8 cellular contexts compared by ENCODE assay signal in genomic region chr14:42222924-42223471, GRCh38.
A peak's percentile ranks its signal among the peaks of the same experiment; 100 is the strongest.
DNase-seq lines count a peak whose midpoint lies in the region; ATAC-seq, FAIRE-seq and TF ChIP-seq lines count a peak whose summit lies in the region.

No MANE protein-coding gene starts in this region.

- DNase-seq in DMS79 treated with DMSO at 0.1 percent for 48 hours (lab: John Stamatoyannopoulos, UW) (peak; percentile 99), RCC 7860 (ENCODE audit: low spot score) (peak; percentile 53), kidney epithelial cell (ENCODE audit: low read depth) (peak; percentile 42), activated gamma-delta T cell treated with Interleukin-2 at 50 U/mL for 16 hours (no peak), DMS114 treated with DMSO at 0.1 percent for 48 hours (lab: John Stamatoyannopoulos, UW; ENCODE audit: unreplicated experiment) (no peak), SKM-1 (lab: John Stamatoyannopoulos, UW; ENCODE audit: unreplicated experiment) (no peak)

- TF ChIP-seq CTCF in kidney epithelial cell (IDR thresholded peaks at IDR 0.05; ENCODE audit: insufficient read depth, low read length, poor library complexity, severe bottlenecking), result no peak

- FAIRE-seq in RCC 7860 (lab: Jason Lieb, UNC), result peak; percentile 61

- no peaks in the 10 kb centered on the region for H3K36me3 ChIP-seq in kidney epithelial cell (ENCODE audit: control insufficient read depth, insufficient read depth, low read length)

- no peak overlapping the region for H3K4me3 ChIP-seq in kidney epithelial cell (ENCODE audit: low read depth, low read length)

- ATAC-seq in GM21367 (IDR thresholded peaks at IDR 0.05; ENCODE audit: unreplicated experiment), result peak; percentile 92
- peak; percentile 94 for ATAC-seq in HG03520 (IDR thresholded peaks at IDR 0.05; ENCODE audit: unreplicated experiment)

- H3K27me3 ChIP-seq in kidney epithelial cell (ENCODE audit: control insufficient read depth, insufficient read depth, low read length), result no peaks in the 10 kb centered on the region

Comparison
In these comparisons a context has a peak if more than half of its experiments do, and no peak if none do; other contexts are left out.
1. DNase-seq: peak in DMS79 treated with DMSO at 0.1 percent for 48 hours (single experiment), RCC 7860 (single experiment) and kidney epithelial cell (single experiment); none in activated gamma-delta T cell treated with Interleukin-2 at 50 U/mL for 16 hours (single experiment), DMS114 treated with DMSO at 0.1 percent for 48 hours (single experiment) and SKM-1 (single experiment).